ENCODE assay signal across 27 cellular contexts in genomic region chr11:69114811-69115523, GRCh38. TPM values are rescaled to one million over a fixed set of nuclear protein-coding genes. Genes with fewer than 3 reads are reported as not detected.
DNase-seq lines count a peak whose midpoint lies in the region; ATAC-seq, FAIRE-seq and TF ChIP-seq lines count a peak whose summit lies in the region.
"Had no signal": no experiment of that assay in that cellular context is flagged by ENCODE, and none has a peak within 500 bp of the region (broad histone marks: within the 10 kb centered on the region; RNA-seq: fewer than 3 reads in every experiment).

No MANE protein-coding gene starts in this region.

- H3K27me3 Mint-ChIP-seq in neural progenitor cell (ENCODE audit: insufficient read depth, low read depth) (peaks cover 4% of the 10 kb centered on the region), endothelial cell (ENCODE audit: unreplicated experiment) (peaks cover 16% of the 10 kb centered on the region)
- H3K27me3 Mint-ChIP-seq: activated CD4-positive, alpha-beta T cell treated with anti-CD3 and anti-CD28 coated beads for 36 hours; stimulated activated naive B cell treated with anti-CD40 and anti-IgM and Interleukin-4, amounts not matched to agents 10 μg/mL and 1 μg/mL and 100 μg/mL, for 72 hours had no signal

- no peak overlapping the region for H3K4me3 ChIP-seq in A549
- peak overlapping the region in 1 of 10 donors; percentile 7 for H3K4me3 ChIP-seq in heart right ventricle
- no peak overlapping the region for H3K4me3 ChIP-seq in neural progenitor cell
- H3K4me3 ChIP-seq: K562, tibial nerve had no signal

- whole genome bisulfite sequencing in A549 (ENCODE audit: missing lambda C conversion rate): 75% methylated on average over 21 of the region's 21 CpGs
- 41 to 59% methylated on average over 21 of the region's 21 CpGs for WGBS in heart right ventricle, 2 donors

- POLR2A ChIA-PET in A549 (lab: Yijun Ruan, JAX): interaction anchor here (0.6 kb wide), 1 partner anchor 54 kb away, joined by 3 read pairs; no protein-coding TSS in a partner anchor

- peaks cover 17% of the 10 kb centered on the region for H3K9me3 Mint-ChIP-seq in neural progenitor cell
- no peaks in the 10 kb centered on the region for H3K9me3 Mint-ChIP-seq in endothelial cell (ENCODE audit: unreplicated experiment)
- H3K9me3 Mint-ChIP-seq: CD8-positive, alpha-beta T cell; central memory CD8-positive, alpha-beta T cell had no signal

- CTCF ChIA-PET in A549 (lab: Yijun Ruan, JAX): interaction anchor here (1.0 to 7.2 kb wide), 10 partner anchors 11 to 569 kb away, joined by 3 to 41 read pairs (median 6); no protein-coding TSS in a partner anchor

- H3K27me3 ChIP-seq in heart right ventricle: no peaks in the 10 kb centered on the region
- no peaks in the 10 kb centered on the region for H3K27me3 ChIP-seq in neural progenitor cell
- H3K27me3 ChIP-seq: tibial nerve had no signal

- peaks cover 3% of the 10 kb centered on the region for H3K36me3 Mint-ChIP-seq in neural progenitor cell
- peaks cover 6% of the 10 kb centered on the region for H3K36me3 Mint-ChIP-seq in endothelial cell (ENCODE audit: low read depth, unreplicated experiment)
- H3K36me3 Mint-ChIP-seq: CD8-positive, alpha-beta T cell; stimulated activated naive B cell treated with anti-CD40 and anti-IgM and Interleukin-4, amounts not matched to agents 10 μg/mL and 1 μg/mL and 100 μg/mL, for 72 hours had no signal

- ATAC-seq in A549 (peak in 1 of 2 experiments; percentile 11; a peak in 1 of 6 replicates), heart right ventricle (peak in 6 of 8 donors; percentile 10 to 56 (median 42)), GM18505 (IDR thresholded peaks at IDR 0.05; ENCODE audit: unreplicated experiment) (no peak), GM18858 (IDR thresholded peaks at IDR 0.05; ENCODE audit: unreplicated experiment) (no peak)
- ATAC-seq: activated CD4-positive, alpha-beta T cell treated with anti-CD3 and anti-CD28 coated beads for 36 hours; CD8-positive, alpha-beta T cell; stimulated activated naive B cell treated with anti-CD40 and anti-IgM and Interleukin-4, amounts not matched to agents 10 μg/mL and 1 μg/mL and 100 μg/mL, for 72 hours had no signal

- TF ChIP-seq EP300 in A549 (IDR thresholded peaks at IDR 0.05): no peak

- H2AFZ ChIP-seq in neural progenitor cell (replicated peaks): no peak overlapping the region

- H3K4me1 ChIP-seq in A549 (peaks cover 17% of the 10 kb centered on the region), heart right ventricle (peaks cover 0 to 23% (median 9%) of the 10 kb centered on the region in 9 donors), neural progenitor cell (no peaks in the 10 kb centered on the region)

- H3K4me1 Mint-ChIP-seq in neural progenitor cell (peaks cover 27% of the 10 kb centered on the region), endothelial cell (ENCODE audit: unreplicated experiment) (no peaks in the 10 kb centered on the region)
- H3K4me1 Mint-ChIP-seq: activated CD4-positive, alpha-beta T cell treated with anti-CD3 and anti-CD28 coated beads for 36 hours; central memory CD8-positive, alpha-beta T cell; stimulated activated naive B cell treated with anti-CD40 and anti-IgM and Interleukin-4, amounts not matched to agents 10 μg/mL and 1 μg/mL and 100 μg/mL, for 72 hours had no signal

- H3K4me2 ChIP-seq in A549 (no peak overlapping the region), neural progenitor cell (no peak overlapping the region)
- H3K4me2 ChIP-seq: SK-N-SH had no signal

- no peaks in the 10 kb centered on the region for H3K79me2 ChIP-seq in neural progenitor cell (ENCODE audit: low read depth)

- peak overlapping the region; percentile 31 for H3K27ac Mint-ChIP-seq in neural progenitor cell
- no peak overlapping the region for H3K27ac Mint-ChIP-seq in endothelial cell (ENCODE audit: unreplicated experiment)
- H3K27ac Mint-ChIP-seq: activated CD4-positive, alpha-beta T cell treated with anti-CD3 and anti-CD28 coated beads for 36 hours; CD8-positive, alpha-beta T cell; memory B cell; nephron progenitor cell; stimulated activated naive B cell treated with anti-CD40 and anti-IgM and Interleukin-4, amounts not matched to agents 10 μg/mL and 1 μg/mL and 100 μg/mL, for 72 hours had no signal

- H3K9me3 ChIP-seq in A549 (peaks cover 9% of the 10 kb centered on the region; the same call in 1 of the 3 replicates), heart right ventricle (peaks cover 0 to 9% (median 0%) of the 10 kb centered on the region in 11 donors), neural progenitor cell (ENCODE audit: low read depth) (no peaks in the 10 kb centered on the region)
- H3K9me3 ChIP-seq: SK-N-SH had no signal

- TF ChIP-seq POLR2A in A549 (IDR thresholded peaks at IDR 0.05; ENCODE audit: low read length): no peak
- TF ChIP-seq POLR2A in GM18505 (IDR thresholded peaks at IDR 0.05; ENCODE audit: borderline replicate concordance, extremely low read depth, insufficient read depth, insufficient read length): no peak

- H3K4me3 Mint-ChIP-seq in neural progenitor cell (no peak overlapping the region), endothelial cell (ENCODE audit: unreplicated experiment) (no peak overlapping the region)
- H3K4me3 Mint-ChIP-seq: activated CD4-positive, alpha-beta T cell treated with anti-CD3 and anti-CD28 coated beads for 36 hours; CD8-positive, alpha-beta T cell; central memory CD8-positive, alpha-beta T cell; memory B cell; nephron progenitor cell; stimulated activated naive B cell treated with anti-CD40 and anti-IgM and Interleukin-4, amounts not matched to agents 10 μg/mL and 1 μg/mL and 100 μg/mL, for 72 hours had no signal

- intact Hi-C loops in heart right ventricle (cut with DNase I): loop anchor here in 1 of 10 donors (10.0 kb wide), 1 partner anchor 370 kb away; the partner anchor contains the start of gene LINC01488

- no peaks in the 10 kb centered on the region for H4K20me1 ChIP-seq in neural progenitor cell (ENCODE audit: low read depth)

- H3F3A ChIP-seq in neural progenitor cell (ENCODE audit: low read depth): no peaks in the 10 kb centered on the region

- no peak for FAIRE-seq in A549 (lab: Jason Lieb, UNC)
- FAIRE-seq: GM18507, K562 had no signal

- H3K9ac ChIP-seq in neural progenitor cell: no peak overlapping the region
- H3K9ac ChIP-seq: SK-N-SH had no signal

- no peak for DNase-seq in A549 (ENCODE audit: low read depth in 1 of 2, low spot score in 1 of 2)
- DNase-seq in NCI-H2196 (lab: John Stamatoyannopoulos, UW; ENCODE audit: unreplicated experiment): peak; percentile 25
- DNase-seq in heart right ventricle: peak in 1 of 2 donors; percentile 30
- DNase-seq in neural progenitor cell (ENCODE audit: low spot score): no peak
- no peak for DNase-seq in activated CD8-positive, alpha-beta memory T cell treated with anti-CD3 and anti-CD28 coated beads, Interleukin-2, amount 50 U/mL, for 4 hours
- no peak for DNase-seq in endothelial cell (ENCODE audit: low spot score)
- DNase-seq: activated CD4-positive, alpha-beta T cell treated with anti-CD3 and anti-CD28 coated beads for 36 hours; amniotic stem cell; CD8-positive, alpha-beta T cell; effector CD8-positive, alpha-beta T cell; GOT3; MV-4-11; NCI-H2029 treated with DMSO at 0.1 percent for 48 hours; NCI-H526; nephron progenitor cell; OCI-M1; SK-N-SH; stimulated activated naive B cell treated with anti-CD40 and anti-IgM and Interleukin-4, amounts not matched to agents 10 μg/mL and 1 μg/mL and 100 μg/mL, for 72 hours; T-helper 9 cell had no signal

- H3K36me3 ChIP-seq in heart right ventricle (no peaks in the 10 kb centered on the region), neural progenitor cell (no peaks in the 10 kb centered on the region)
- H3K36me3 ChIP-seq: tibial nerve had no signal

- TF ChIP-seq CTCF in A549 (IDR thresholded peaks at IDR 0.05) (no peak), heart right ventricle (IDR thresholded peaks at IDR 0.05) (no peak), neural progenitor cell (IDR thresholded peaks at IDR 0.05) (no peak), endothelial cell (IDR thresholded peaks at IDR 0.05; ENCODE audit: unreplicated experiment) (no peak)

- TF ChIP-seq RAD21 in A549 (conservative IDR thresholded peaks at IDR 0.05 in 1 of 2, IDR thresholded peaks at IDR 0.05 in 1 of 2): no peak

- H3K27ac ChIP-seq in A549 (peak overlapping the region; percentile 65 to 74; a peak in 5 of 6 replicates), heart right ventricle (peak overlapping the region in 7 of 10 donors; percentile 56 to 80 (median 70)), neural progenitor cell (no peak overlapping the region)

TF ChIP-seq in A549, 52 proteins besides CTCF, POLR2A, EP300 and RAD21 (continues in another document):
- TF ChIP-seq KDM5A (IDR thresholded peaks at IDR 0.05): no peak
- no peak for TF ChIP-seq TP53 (CRISPR knock-in tag; IDR thresholded peaks at IDR 0.05)
- TF ChIP-seq TFCP2L1 (CRISPR knock-in tag; IDR thresholded peaks at IDR 0.05): no peak
- no peak for TF ChIP-seq CBX8 (IDR thresholded peaks at IDR 0.05)
- no peak for TF ChIP-seq RFX5 (IDR thresholded peaks at IDR 0.05)
- TF ChIP-seq NFE2L2 (conservative IDR thresholded peaks at IDR 0.05; ENCODE audit: low read length): no peak
- no peak for TF ChIP-seq HDAC2 (IDR thresholded peaks at IDR 0.05)
- TF ChIP-seq, protein P1, sequence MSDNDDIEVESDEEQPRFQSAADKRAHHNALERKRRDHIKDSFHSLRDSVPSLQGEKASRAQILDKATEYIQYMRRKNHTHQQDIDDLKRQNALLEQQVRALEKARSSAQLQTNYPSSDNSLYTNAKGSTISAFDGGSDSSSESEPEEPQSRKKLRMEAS (IDR thresholded peaks at IDR 0.05): no peak
- TF ChIP-seq CBX2 (IDR thresholded peaks at IDR 0.05; ENCODE audit: borderline replicate concordance, low read depth): no peak
- no peak for TF ChIP-seq GATA3 (IDR thresholded peaks at IDR 0.05; ENCODE audit: borderline replicate concordance)
- no peak for TF ChIP-seq ESRRA (IDR thresholded peaks at IDR 0.05; ENCODE audit: borderline replicate concordance, low read length)
- no peak for TF ChIP-seq MAZ (IDR thresholded peaks at IDR 0.05; ENCODE audit: borderline replicate concordance, low read depth, low read length)

RNA-seq across cellular contexts. Expression of gene SMIM38, which starts 40.8 kb away (rescaled TPM):
- polyA plus RNA-seq in A549 (2011; rRNA removed) (0.08 and 0.24 TPM in 2 replicates), A549 (2017; fragmentation: RNase III; extraction: RNeasy Plus Mini Kit Qiagen cat#74134 plus additional on column Dnase treatment) (0.05 to 0.08 TPM in 2 of 3 replicates, not detected in the other), heart right ventricle (under 1 TPM; 0.07 to 0.22 TPM)
- 0.01 TPM in 2 replicates for polyA plus RNA-seq in A549 (2012; cell fraction: cytosol; rRNA removed)
- polyA plus RNA-seq in A549 (2012; cell fraction: nucleus; rRNA removed): 0.23 and 0.27 TPM in 2 replicates
- 0.15 and 0.21 TPM in 2 replicates for polyA minus RNA-seq in A549 (2011; rRNA and poly(A)+ RNA removed)
- total RNA-seq in heart right ventricle (under 1 TPM in 9 of 10 donors, not detected in 1; 0.11 to 0.56 (median 0.18) TPM), neural progenitor cell (ENCODE audit: low replicate concordance) (1.5 and 2.0 TPM in 2 replicates), endothelial cell (ENCODE audit: unreplicated experiment) (not detected)
- total RNA-seq: CD8-positive, alpha-beta T cell; glomerular endothelial cell had no signal

Comparison
In these comparisons a context has a peak if more than half of its experiments do, and no peak if none do; other contexts are left out.
1. ATAC-seq: peak in heart right ventricle (6 of 8); none in GM18505 (single experiment) and GM18858 (single experiment).